In genomic region chr19:30149300-30149699, GRCh38 we compare ENCODE assay signal across 17 cellular contexts.
DNase-seq lines count a peak whose midpoint lies in the region; ATAC-seq, FAIRE-seq and TF ChIP-seq lines count a peak whose summit lies in the region.
"Had no signal": no experiment of that assay in that cellular context is flagged by ENCODE, and none has a peak within 500 bp of the region (broad histone marks: within the 10 kb centered on the region; RNA-seq: fewer than 3 reads in every experiment).

No MANE protein-coding gene starts in this region.

- H3K4me2 ChIP-seq in A549 = peak overlapping the region; percentile 73; the same call in 2 of the 3 replicates
- H3K4me2 ChIP-seq in GM23338 = no peak overlapping the region
- no peak overlapping the region for H3K4me2 ChIP-seq in K562 (ENCODE audit: insufficient read depth, low read length)
- H3K4me2 ChIP-seq in hepatocyte = no peak overlapping the region
- no peak overlapping the region for H3K4me2 ChIP-seq in neural progenitor cell
- H3K4me2 ChIP-seq: KMS-11 had no signal

- H3K27ac ChIP-seq in A549 (no peak overlapping the region; a peak in 1 of 6 replicates), GM23338 (ENCODE audit: low read depth) (no peak overlapping the region), K562 (ENCODE audit: extremely low read depth, low read depth, low read length) (no peak overlapping the region), hepatocyte (no peak overlapping the region), neural progenitor cell (no peak overlapping the region)
- H3K27ac ChIP-seq: KMS-11 had no signal

- H2AFZ ChIP-seq in GM23338 = 0 out of 2 replicates have a peak overlapping the region, but pooled peaks have one; percentile 74
- H2AFZ ChIP-seq in K562 (ENCODE audit: low read depth, low read length) = no peak overlapping the region
- H2AFZ ChIP-seq in hepatocyte = no peak overlapping the region
- no peak overlapping the region for H2AFZ ChIP-seq in neural progenitor cell (replicated peaks)

- no peaks in the 10 kb centered on the region for H3K36me3 Mint-ChIP-seq in GM23338 (ENCODE audit: low read depth)
- H3K36me3 Mint-ChIP-seq in neural crest cell (ENCODE audit: low read depth) = no peaks in the 10 kb centered on the region
- no peaks in the 10 kb centered on the region for H3K36me3 Mint-ChIP-seq in neural progenitor cell
- H3K36me3 Mint-ChIP-seq: IgD-negative memory B cell had no signal

- TF ChIP-seq CTCF in A549 (IDR thresholded peaks at IDR 0.05) (no peak), GM23338 (conservative IDR thresholded peaks at IDR 0.05; ENCODE audit: low read depth in 2 of 2) (no peak), K562 (IDR thresholded peaks at IDR 0.05 in 2 of 3, conservative IDR thresholded peaks at IDR 0.05 in 1 of 3; ENCODE audit: insufficient read depth in 2 of 3, low read depth in 1 of 3, low read length in 3 of 3) (no peak), neural crest cell (conservative IDR thresholded peaks at IDR 0.05) (no peak), hepatocyte (IDR thresholded peaks at IDR 0.05; ENCODE audit: poor library complexity) (no peak), neural progenitor cell (IDR thresholded peaks at IDR 0.05) (no peak)

- H3K4me3 ChIP-seq in A549 (no peak overlapping the region), GM23338 (no peak overlapping the region), K562 (no peak overlapping the region), hepatocyte (no peak overlapping the region), neural progenitor cell (no peak overlapping the region)

- 71% methylated on average over 6 of the region's 6 CpGs for WGBS in A549 (ENCODE audit: missing lambda C conversion rate)
- 0% methylated on average over 6 of the region's 6 CpGs for WGBS in K562 (ENCODE audit: insufficient coverage, low coverage, missing lambda C conversion rate)
- 75% methylated on average over 6 of the region's 6 CpGs for WGBS in hepatocyte (ENCODE audit: low lambda C conversion rate, missing lambda C conversion rate)

- CTCF ChIA-PET in A549 (lab: Yijun Ruan, JAX) = interaction anchor here (0.8 kb wide), 1 partner anchor 25 kb away, joined by 3 read pairs; no protein-coding TSS in a partner anchor
- CTCF ChIA-PET in K562 (lab: Yijun Ruan, JAX; ENCODE audit: low intra/inter-chr PET ratio) = no interaction called here

- H3K9me2 ChIP-seq in GM23338 (ENCODE audit: insufficient read depth) (no peaks in the 10 kb centered on the region), hepatocyte (replicated peaks; ENCODE audit: insufficient read depth) (no peaks in the 10 kb centered on the region)

- intact Hi-C loops in K562 (cut with micrococcal nuclease) = no loop called here

- DNase-seq in A549 (ENCODE audit: low read depth in 1 of 2, low spot score in 1 of 2) (no peak), GM23338 (ENCODE audit: low spot score) (no peak), K562 (ENCODE audit: extremely low read depth in 1 of 4, low spot score in 3 of 4) (no peak), neural crest cell (ENCODE audit: low read depth, low spot score) (no peak), hepatocyte (ENCODE audit: low spot score) (no peak), NCI-H2081 treated with DMSO at 0.1 percent for 48 hours (lab: John Stamatoyannopoulos, UW) (no peak), neural progenitor cell (ENCODE audit: low spot score) (no peak)
- DNase-seq: C1 segment of cervical spinal cord; CD4-positive, alpha-beta T cell; DMS79; EL had no signal

- H3K9me1 ChIP-seq in K562 (ENCODE audit: control insufficient read depth, insufficient read depth, low read length) = no peaks in the 10 kb centered on the region

- H4K20me1 ChIP-seq in GM23338 (replicated peaks; ENCODE audit: insufficient read depth) (no peaks in the 10 kb centered on the region), K562 (replicated peaks; ENCODE audit: control insufficient read depth, insufficient read depth, low read length) (0 out of 2 replicates have a peak, but pooled peaks cover 3% of the 10 kb centered on the region), hepatocyte (ENCODE audit: insufficient read depth, poor library complexity, severe bottlenecking) (no peaks in the 10 kb centered on the region), neural progenitor cell (ENCODE audit: low read depth) (no peaks in the 10 kb centered on the region)

- TF ChIP-seq EP300 in A549 (IDR thresholded peaks at IDR 0.05) = no peak
- TF ChIP-seq EP300 in K562 (IDR thresholded peaks at IDR 0.05; ENCODE audit: low read length) = no peak

- H3F3A ChIP-seq in GM23338 (replicated peaks; ENCODE audit: low read depth) (no peaks in the 10 kb centered on the region), neural progenitor cell (ENCODE audit: low read depth) (no peaks in the 10 kb centered on the region)

- FAIRE-seq in A549 (lab: Jason Lieb, UNC) (no peak), K562 (lab: Jason Lieb, UNC) (no peak)
- FAIRE-seq: G401.6, GM12892 had no signal

- no peak overlapping the region for H3K9ac ChIP-seq in K562 (ENCODE audit: insufficient read depth in 1 of 2, low read depth in 2 of 2, low read length in 2 of 2)
- H3K9ac ChIP-seq in neural progenitor cell = no peak overlapping the region
- H3K9ac ChIP-seq: KMS-11 had no signal

- no peaks in the 10 kb centered on the region for H3K27me3 ChIP-seq in GM23338 (ENCODE audit: insufficient read depth)
- peaks cover 16 to 50% of the 10 kb centered on the region in 2 experiments for H3K27me3 ChIP-seq in K562 (ENCODE audit: control insufficient read depth in 2 of 2, insufficient read depth in 2 of 2, low read length in 2 of 2)
- no peaks in the 10 kb centered on the region for H3K27me3 ChIP-seq in hepatocyte
- H3K27me3 ChIP-seq in neural progenitor cell = no peaks in the 10 kb centered on the region

- BruUV-seq in K562 (replicated peaks; lab: Mats Ljungman, UMichigan) = no TSS peak

- in situ Hi-C loops in K562 (cut with MboI) = no loop called here

- H3K4me1 ChIP-seq in A549 = peaks cover 45% of the 10 kb centered on the region
- no peaks in the 10 kb centered on the region for H3K4me1 ChIP-seq in GM23338 (ENCODE audit: insufficient read depth)
- H3K4me1 ChIP-seq in K562 (replicated peaks in 1 of 2; ENCODE audit: control insufficient read depth in 2 of 2, insufficient read depth in 2 of 2, low read length in 2 of 2) = no peaks in the 10 kb centered on the region
- H3K4me1 ChIP-seq in hepatocyte (ENCODE audit: insufficient read depth) = no peaks in the 10 kb centered on the region
- no peaks in the 10 kb centered on the region for H3K4me1 ChIP-seq in neural progenitor cell

- no peaks in the 10 kb centered on the region for H3K36me3 ChIP-seq in GM23338 (ENCODE audit: insufficient read depth)
- no peaks in the 10 kb centered on the region for H3K36me3 ChIP-seq in K562 (ENCODE audit: control insufficient read depth, insufficient read depth, low read length)
- H3K36me3 ChIP-seq in hepatocyte (replicated peaks; ENCODE audit: insufficient read depth, low read depth) = no peaks in the 10 kb centered on the region
- no peaks in the 10 kb centered on the region for H3K36me3 ChIP-seq in neural progenitor cell

- TF ChIP-seq POLR2A in A549 (IDR thresholded peaks at IDR 0.05; ENCODE audit: low read length) = no peak
- TF ChIP-seq POLR2A in K562 (conservative IDR thresholded peaks at IDR 0.05) = no peak

- POLR2A ChIA-PET in A549 (lab: Yijun Ruan, JAX) = no interaction called here
- POLR2A ChIA-PET in K562 (lab: Yijun Ruan, JAX) = no interaction called here

- ATAC-seq in A549 (no peak), GM23338 (no peak), K562 (no peak)
- ATAC-seq: HCT116 had no signal

- H3K27ac Mint-ChIP-seq in GM23338 (no peak overlapping the region; the same call in 1 of the 2 replicates), neural crest cell (ENCODE audit: unreplicated experiment) (peak overlapping the region; percentile 90), neural progenitor cell (no peak overlapping the region)
- H3K27ac Mint-ChIP-seq: B cell; CD4-positive, alpha-beta T cell had no signal

- H3K4me1 Mint-ChIP-seq in GM23338 (no peaks in the 10 kb centered on the region), neural crest cell (peaks cover 9% of the 10 kb centered on the region), neural progenitor cell (peaks cover 17% of the 10 kb centered on the region)

- H3K79me2 ChIP-seq in GM23338 (replicated peaks; ENCODE audit: insufficient read depth) (no peaks in the 10 kb centered on the region), K562 (ENCODE audit: control insufficient read depth, insufficient read depth, low read length) (no peaks in the 10 kb centered on the region), hepatocyte (no peaks in the 10 kb centered on the region), neural progenitor cell (ENCODE audit: low read depth) (no peaks in the 10 kb centered on the region)

- TF ChIP-seq RAD21 in A549 (conservative IDR thresholded peaks at IDR 0.05 in 1 of 2, IDR thresholded peaks at IDR 0.05 in 1 of 2) (no peak), K562 (CRISPR knock-in tag; conservative IDR thresholded peaks at IDR 0.05 in 1 of 2, IDR thresholded peaks at IDR 0.05 in 1 of 2) (no peak)

- peaks cover 11% of the 10 kb centered on the region for H3K27me3 Mint-ChIP-seq in GM23338 (ENCODE audit: insufficient read depth, low read depth, poor library complexity)
- no peaks in the 10 kb centered on the region for H3K27me3 Mint-ChIP-seq in neural crest cell (ENCODE audit: low read depth)
- peaks cover 8% of the 10 kb centered on the region for H3K27me3 Mint-ChIP-seq in neural progenitor cell (ENCODE audit: insufficient read depth, low read depth)
- H3K27me3 Mint-ChIP-seq: B cell; CD4-positive, alpha-beta T cell had no signal

- no peaks in the 10 kb centered on the region for H3K9me3 Mint-ChIP-seq in GM23338
- H3K9me3 Mint-ChIP-seq in neural crest cell = no peaks in the 10 kb centered on the region
- H3K9me3 Mint-ChIP-seq in neural progenitor cell = no peaks in the 10 kb centered on the region
- H3K9me3 Mint-ChIP-seq: CD4-positive, alpha-beta T cell had no signal

- H3K4me3 Mint-ChIP-seq in GM23338 = no peak overlapping the region
- H3K4me3 Mint-ChIP-seq in neural crest cell = no peak overlapping the region
- H3K4me3 Mint-ChIP-seq in neural progenitor cell = no peak overlapping the region
- H3K4me3 Mint-ChIP-seq: B cell; CD4-positive, alpha-beta T cell had no signal

- H3K9me3 ChIP-seq in A549 (no peaks in the 10 kb centered on the region), K562 (replicated peaks; ENCODE audit: control insufficient read depth, insufficient read depth, low read depth, low read length) (no peaks in the 10 kb centered on the region), hepatocyte (ENCODE audit: low read depth) (no peaks in the 10 kb centered on the region), neural progenitor cell (ENCODE audit: low read depth) (no peaks in the 10 kb centered on the region)

TF ChIP-seq in GM23338, 12 proteins besides CTCF, POLR2A, EP300 and RAD21 (continues in another document):
- TF ChIP-seq JUNB (IDR thresholded peaks at IDR 0.05; ENCODE audit: unreplicated experiment) = no peak
- no peak for TF ChIP-seq NANOG (IDR thresholded peaks at IDR 0.05; ENCODE audit: borderline replicate concordance)
- no peak for TF ChIP-seq EZH2phosphoT487 (IDR thresholded peaks at IDR 0.05; ENCODE audit: unreplicated experiment)

TF ChIP-seq in K562, 482 proteins besides CTCF, POLR2A, EP300 and RAD21 (continues in another document):
- TF ChIP-seq ZFP36 (IDR thresholded peaks at IDR 0.05; ENCODE audit: low read depth, low read length, partially characterized antibody) = peak; percentile 65
- no peak for TF ChIP-seq ATF1 (CRISPR knock-in tag; IDR thresholded peaks at IDR 0.05)
- peak; percentile 39; the same call in 1 of the 2 replicates for TF ChIP-seq ATF1 (tag; IDR thresholded peaks at IDR 0.05)
- no peak for TF ChIP-seq ADNP (tag; IDR thresholded peaks at IDR 0.05)

Comparison
In these comparisons a context has a peak if more than half of its experiments do, and no peak if none do; other contexts are left out.
1. Of the 35 proteins assayed by ChIP-seq in both K562 and A549: peak only in K562: none; only in A549: none; in both: ZFP36; in neither: 34.